In the genomic region with DNA sequence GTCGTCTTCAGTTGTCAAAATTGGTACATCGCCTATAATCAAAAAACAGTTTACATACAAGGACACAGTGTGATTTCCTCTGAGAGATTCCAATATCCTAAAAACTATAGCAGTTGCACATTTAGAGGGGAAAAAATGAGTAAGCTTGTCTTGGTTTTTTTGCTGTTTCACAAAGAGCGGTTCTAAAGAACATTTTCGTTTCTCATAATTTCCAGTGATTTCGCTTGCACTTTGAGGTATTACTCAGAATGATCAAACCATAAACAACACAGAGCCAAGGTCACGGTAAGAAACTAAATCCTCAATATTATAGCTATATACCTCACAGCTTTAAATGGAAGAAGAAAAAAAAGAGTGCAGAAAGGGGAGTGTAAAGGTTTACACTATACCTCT, we compare ENCODE assay signal across 7 cellular contexts. TPM values are rescaled to one million over a fixed set of nuclear protein-coding genes. Genes with fewer than 3 reads are reported as not detected.
DNase-seq lines count a peak whose midpoint lies in the region; ATAC-seq, FAIRE-seq and TF ChIP-seq lines count a peak whose summit lies in the region.

No MANE protein-coding gene starts in this region.

- no peaks in the 10 kb centered on the region for H4K20me1 ChIP-seq in smooth muscle cell (ENCODE audit: low read depth)

- DNase-seq in SJCRH30: no peak
- DNase-seq in fibroblast of the aortic adventitia (ENCODE audit: low read depth): peak; percentile 12
- no peak for DNase-seq in smooth muscle cell (lab: John Stamatoyannopoulos, UW; ENCODE audit: unreplicated experiment)
- DNase-seq in DMS 273 treated with DMSO at 0.1 percent for 48 hours (lab: John Stamatoyannopoulos, UW): no peak
- DNase-seq in frontal cortex (ENCODE audit: low spot score in 2 of 2): no peak

- peak overlapping the region; percentile 83 for H3K9ac ChIP-seq in smooth muscle cell (ENCODE audit: low read depth)

- H3K4me3 ChIP-seq in SJCRH30 (peak overlapping the region; percentile 71), fibroblast of the aortic adventitia (ENCODE audit: low read depth, low read length) (peak overlapping the region; percentile 90), smooth muscle cell (peak overlapping the region; percentile 90)

- peak; percentile 51 for ATAC-seq in GM18861 (IDR thresholded peaks at IDR 0.05; ENCODE audit: unreplicated experiment)
- peak; percentile 47 for ATAC-seq in HG02571 (IDR thresholded peaks at IDR 0.05; ENCODE audit: unreplicated experiment)

- TF ChIP-seq CTCF in fibroblast of the aortic adventitia (IDR thresholded peaks at IDR 0.05; ENCODE audit: insufficient read depth, low read length) (no peak), smooth muscle cell (IDR thresholded peaks at IDR 0.05; ENCODE audit: borderline replicate concordance, insufficient read depth, poor library complexity, severe bottlenecking) (no peak)

- H3K27ac ChIP-seq in SJCRH30 (peak overlapping the region; percentile 74; the same call in 1 of the 2 replicates), smooth muscle cell (ENCODE audit: low read depth) (no peak overlapping the region)

- 63% methylated on average over 6 of the region's 6 CpGs for WGBS in smooth muscle cell (ENCODE audit: low lambda C conversion rate)

- peak overlapping the region; percentile 100 for H2AFZ ChIP-seq in smooth muscle cell (ENCODE audit: low read depth)

- peak overlapping the region; percentile 93 for H3K4me2 ChIP-seq in smooth muscle cell

- H3F3A ChIP-seq in smooth muscle cell (ENCODE audit: low read depth): no peaks in the 10 kb centered on the region

- no peaks in the 10 kb centered on the region for H3K27me3 ChIP-seq in SJCRH30
- H3K27me3 ChIP-seq in smooth muscle cell (ENCODE audit: low read depth): peaks cover 24% of the 10 kb centered on the region

- FAIRE-seq in frontal cortex (lab: Jason Lieb, UNC): no peak

- no peaks in the 10 kb centered on the region for H3K9me3 ChIP-seq in SJCRH30 (replicated peaks)
- no peaks in the 10 kb centered on the region for H3K9me3 ChIP-seq in smooth muscle cell (replicated peaks; ENCODE audit: low read depth)

- H3K36me3 ChIP-seq in SJCRH30 (peaks cover 31% of the 10 kb centered on the region), smooth muscle cell (ENCODE audit: low read depth) (peaks cover 25% of the 10 kb centered on the region)

- H3K4me1 ChIP-seq in SJCRH30: peaks cover 4% of the 10 kb centered on the region; the same call in 1 of the 2 replicates
- H3K4me1 ChIP-seq in smooth muscle cell (ENCODE audit: low read depth): peaks cover 20% of the 10 kb centered on the region

- H3K79me2 ChIP-seq in smooth muscle cell (ENCODE audit: low read depth): no peaks in the 10 kb centered on the region

RNA-seq across cellular contexts. Expression of a gene that starts 0.9 kb away (rescaled TPM):
- total RNA-seq in SJCRH30 (2014; rRNA removed; shearing (Covaris generic)): 27.1 and 28.8 TPM in 2 replicates
- total RNA-seq in fibroblast of the aortic adventitia (ENCODE audit: low replicate concordance) (10.7 and 23.4 TPM in 2 replicates), smooth muscle cell (17.9 and 20.2 TPM in 2 replicates), frontal cortex (14.7 TPM)
- polyA plus RNA-seq in smooth muscle cell: 2.7 and 4.1 TPM in 2 replicates

RNA-seq across cellular contexts. Expression of a gene that starts 44.9 kb away (rescaled TPM):
- 4.6 and 6.0 TPM in 2 replicates for total RNA-seq in SJCRH30 (2014; rRNA removed; shearing (Covaris generic))
- total RNA-seq in fibroblast of the aortic adventitia (ENCODE audit: low replicate concordance) (0.90 and 1.5 TPM in 2 replicates), smooth muscle cell (2.9 TPM in 1 of 2 replicates, not detected in the other), frontal cortex (2.0 TPM)
- polyA plus RNA-seq in smooth muscle cell: 0.61 and 0.74 TPM in 2 replicates
